ENCODE assay signal across 25 cellular contexts in genomic region chr2:133573771-133574170, GRCh38.
"Had no signal": no experiment of that assay in that cellular context is flagged by ENCODE, and none has a peak within 500 bp of the region (broad histone marks: within the 10 kb centered on the region; RNA-seq: fewer than 3 reads in every experiment).

No MANE protein-coding gene starts in this region.

- ATAC-seq: heart right ventricle; left cardiac atrium; natural killer cell; right cardiac atrium; stimulated activated effector memory CD8-positive, alpha-beta T cell treated with anti-CD3 and anti-CD28 coated beads, Interleukin-12 subunit alpha, Interleukin-12 subunit beta, amount 100 ng/mL, for 72 hours; upper lobe of right lung had no signal

- H3K9me3 ChIP-seq: heart right ventricle, left lung, lower lobe of right lung, ovary, suprapubic skin, thoracic aorta, tibial artery, upper lobe of right lung had no signal

- H3K36me3 Mint-ChIP-seq: mesothelial cell of epicardium; naive B cell; natural killer cell; stimulated activated effector memory CD8-positive, alpha-beta T cell treated with anti-CD3 and anti-CD28 coated beads, Interleukin-12 subunit alpha, Interleukin-12 subunit beta, amount 100 ng/mL, for 72 hours had no signal

- DNase-seq: heart right ventricle; kidney glomerular epithelial cell; left cardiac atrium; left lung; lower lobe of right lung; mammary epithelial cell; mesendoderm; naive B cell; natural killer cell; ovary; right cardiac atrium; stimulated activated CD4-positive, alpha-beta T cell treated with anti-CD3 and anti-CD28 coated beads, Interleukin-4, amount 100 ng/mL, for 24 hours; stimulated activated naive CD4-positive, alpha-beta T cell; tibial artery; trophoblast cell; upper lobe of right lung had no signal

- H2AFZ ChIP-seq: hepatocyte had no signal

- H3K27me3 ChIP-seq: hepatocyte, left lung, ovary, suprapubic skin, tibial artery, upper lobe of right lung had no signal

- H3K4me3 ChIP-seq: heart right ventricle, hepatocyte, left lung, lower lobe of right lung, ovary, skin epidermis, suprapubic skin, thoracic aorta, tibial artery, upper lobe of right lung had no signal

- H3K36me3 ChIP-seq: heart right ventricle, left lung, lower lobe of right lung, ovary, suprapubic skin, thoracic aorta, tibial artery, upper lobe of right lung had no signal

- H3K27ac Mint-ChIP-seq: mesothelial cell of epicardium; naive B cell; natural killer cell; progenitor cell of endocrine pancreas; stimulated activated effector memory CD8-positive, alpha-beta T cell treated with anti-CD3 and anti-CD28 coated beads, Interleukin-12 subunit alpha, Interleukin-12 subunit beta, amount 100 ng/mL, for 72 hours; stimulated activated naive CD8-positive, alpha-beta T cell treated with anti-CD3 and anti-CD28 coated beads, Interleukin-15, Interleukin-2, amounts not matched to agents 100 ng/mL and 50 ng/mL, for 24 hours had no signal

- H3K4me1 Mint-ChIP-seq: mesothelial cell of epicardium; naive B cell; natural killer cell; stimulated activated effector memory CD8-positive, alpha-beta T cell treated with anti-CD3 and anti-CD28 coated beads, Interleukin-12 subunit alpha, Interleukin-12 subunit beta, amount 100 ng/mL, for 72 hours had no signal

- H3K4me1 ChIP-seq: left lung, tibial artery had no signal

- H3K4me3 Mint-ChIP-seq: mesothelial cell of epicardium; naive B cell; natural killer cell; neural crest cell; stimulated activated effector memory CD8-positive, alpha-beta T cell treated with anti-CD3 and anti-CD28 coated beads, Interleukin-12 subunit alpha, Interleukin-12 subunit beta, amount 100 ng/mL, for 72 hours; stimulated activated naive CD8-positive, alpha-beta T cell treated with anti-CD3 and anti-CD28 coated beads, Interleukin-15, Interleukin-2, amounts not matched to agents 100 ng/mL and 50 ng/mL, for 24 hours had no signal

- H3K9me3 Mint-ChIP-seq: mesothelial cell of epicardium; neural crest cell; stimulated activated effector memory CD8-positive, alpha-beta T cell treated with anti-CD3 and anti-CD28 coated beads, Interleukin-12 subunit alpha, Interleukin-12 subunit beta, amount 100 ng/mL, for 72 hours; stimulated activated naive CD8-positive, alpha-beta T cell treated with anti-CD3 and anti-CD28 coated beads, Interleukin-15, Interleukin-2, amounts not matched to agents 100 ng/mL and 50 ng/mL, for 24 hours had no signal

- H3K27ac ChIP-seq: heart right ventricle, hepatocyte, left lung, lower lobe of right lung, ovary, skin epidermis, suprapubic skin, thoracic aorta, tibial artery, upper lobe of right lung had no signal

- H3K4me2 ChIP-seq: hepatocyte had no signal
